8 cellular contexts compared by ENCODE assay signal in genomic region chr2:174606336-174606735, GRCh38. TPM values are rescaled to one million over a fixed set of nuclear protein-coding genes. Genes with fewer than 3 reads are reported as not detected.
A peak's percentile ranks its signal among the peaks of the same experiment; 100 is the strongest.
DNase-seq lines count a peak whose midpoint lies in the region; ATAC-seq and TF ChIP-seq lines count a peak whose summit lies in the region.

No MANE protein-coding gene starts in this region.

- TF ChIP-seq CTCF in fibroblast of lung (conservative IDR thresholded peaks at IDR 0.05 in 1 of 2, IDR thresholded peaks at IDR 0.05 in 1 of 2; ENCODE audit: low read depth in 1 of 2, low read length in 2 of 2) (no peak), thyroid gland (IDR thresholded peaks at IDR 0.05) (no peak), Calu3 (IDR thresholded peaks at IDR 0.05; ENCODE audit: unreplicated experiment) (no peak)

- ATAC-seq in GM21723 (IDR thresholded peaks at IDR 0.05; ENCODE audit: unreplicated experiment) = peak; percentile 32

- peaks cover 41% of the 10 kb centered on the region for H3K36me3 Mint-ChIP-seq in T-helper 1 cell treated with Interleukin-12 subunit alpha and Interleukin-12 subunit beta and Interleukin-4 antibody, amounts not matched to agents 30 μg/mL and 1 μg/mL, for 36 hours (ENCODE audit: low read depth)
- H3K36me3 Mint-ChIP-seq in Calu3 (ENCODE audit: insufficient read depth, unreplicated experiment) = no peaks in the 10 kb centered on the region

- no peak overlapping the region for H3K4me2 ChIP-seq in fibroblast of lung (ENCODE audit: extremely low read depth, insufficient read depth, low read length)

- H3K9me3 ChIP-seq in fibroblast of lung (ENCODE audit: control insufficient read depth, insufficient read depth, low read depth, low read length) (no peaks in the 10 kb centered on the region), thyroid gland (no peaks in the 10 kb centered on the region)

- no peak for TF ChIP-seq POLR2A in thyroid gland (IDR thresholded peaks at IDR 0.05)

- H3K4me3 ChIP-seq in fibroblast of lung (replicated peaks in 1 of 4; ENCODE audit: control extremely low read depth in 1 of 4, insufficient read depth in 1 of 4, low read depth in 3 of 4, low read length in 4 of 4) (no peak overlapping the region), thyroid gland (replicated peaks in 1 of 3) (no peak overlapping the region)

- H3K27ac ChIP-seq in fibroblast of lung (ENCODE audit: insufficient read depth, low read length) = no peak overlapping the region
- H3K27ac ChIP-seq in thyroid gland = peak overlapping the region; percentile 7 to 31 (median 17)

- H3K27me3 ChIP-seq in fibroblast of lung (ENCODE audit: control insufficient read depth, insufficient read depth, low read length) (no peaks in the 10 kb centered on the region), thyroid gland (no peaks in the 10 kb centered on the region)

- DNase-seq in A172 (ENCODE audit: low spot score) (peak; percentile 68), fibroblast of lung (ENCODE audit: low read depth in 2 of 2) (peak; percentile 83 to 84), thyroid gland (peak; percentile 33 to 36), globus pallidus (ENCODE audit: low spot score) (no peak), Calu3 (no peak), SIG-M5 (lab: John Stamatoyannopoulos, UW) (no peak)

- no peaks in the 10 kb centered on the region for H3K79me2 ChIP-seq in fibroblast of lung (ENCODE audit: control insufficient read depth, insufficient read depth, low read length)

- H3K27ac Mint-ChIP-seq in T-helper 1 cell treated with Interleukin-12 subunit alpha and Interleukin-12 subunit beta and Interleukin-4 antibody, amounts not matched to agents 30 μg/mL and 1 μg/mL, for 36 hours = peak overlapping the region; percentile 95
- no peak overlapping the region for H3K27ac Mint-ChIP-seq in Calu3 (ENCODE audit: unreplicated experiment)

- no peaks in the 10 kb centered on the region for H4K20me1 ChIP-seq in fibroblast of lung (ENCODE audit: control insufficient read depth, extremely low read depth, insufficient read depth, low read length)

- H2AFZ ChIP-seq in fibroblast of lung (ENCODE audit: low read length) = no peak overlapping the region

- H3K27me3 Mint-ChIP-seq in T-helper 1 cell treated with Interleukin-12 subunit alpha and Interleukin-12 subunit beta and Interleukin-4 antibody, amounts not matched to agents 30 μg/mL and 1 μg/mL, for 36 hours (ENCODE audit: low read depth) = no peaks in the 10 kb centered on the region
- peaks cover 14% of the 10 kb centered on the region for H3K27me3 Mint-ChIP-seq in Calu3 (ENCODE audit: unreplicated experiment)

- no TSS peak for BruUV-seq in Calu3 (replicated peaks; lab: Mats Ljungman, UMichigan)

- H3K4me1 Mint-ChIP-seq in T-helper 1 cell treated with Interleukin-12 subunit alpha and Interleukin-12 subunit beta and Interleukin-4 antibody, amounts not matched to agents 30 μg/mL and 1 μg/mL, for 36 hours (ENCODE audit: low read depth) = peaks cover 87% of the 10 kb centered on the region
- no peaks in the 10 kb centered on the region for H3K4me1 Mint-ChIP-seq in Calu3 (ENCODE audit: low read depth, unreplicated experiment)

- H3K4me1 ChIP-seq in fibroblast of lung (ENCODE audit: control insufficient read depth, extremely low read depth, insufficient read depth, low read length) (no peaks in the 10 kb centered on the region), thyroid gland (peaks cover 29 to 47% of the 10 kb centered on the region in 2 donors)

- H3K9ac ChIP-seq in fibroblast of lung (ENCODE audit: insufficient read depth, low read length) = no peak overlapping the region

- no peaks in the 10 kb centered on the region for H3K9me3 Mint-ChIP-seq in T-helper 1 cell treated with Interleukin-12 subunit alpha and Interleukin-12 subunit beta and Interleukin-4 antibody, amounts not matched to agents 30 μg/mL and 1 μg/mL, for 36 hours
- no peaks in the 10 kb centered on the region for H3K9me3 Mint-ChIP-seq in Calu3 (ENCODE audit: low read depth, unreplicated experiment)

- intact Hi-C loops in thyroid gland (cut with DNase I) (loop anchor here (10.0 kb wide), 1 partner anchor 78 kb away; no protein-coding TSS in a partner anchor), Calu3 (cut with micrococcal nuclease; ENCODE audit: unreplicated experiment) (no loop called here)

- CTCF ChIA-PET in Calu3 (lab: Charles Lee) = no interaction called here

- H3K36me3 ChIP-seq in fibroblast of lung (ENCODE audit: control insufficient read depth, insufficient read depth, low read length) (no peaks in the 10 kb centered on the region), thyroid gland (no peaks in the 10 kb centered on the region)

- H3K4me3 Mint-ChIP-seq in T-helper 1 cell treated with Interleukin-12 subunit alpha and Interleukin-12 subunit beta and Interleukin-4 antibody, amounts not matched to agents 30 μg/mL and 1 μg/mL, for 36 hours = peak overlapping the region; percentile 49
- no peak overlapping the region for H3K4me3 Mint-ChIP-seq in Calu3 (ENCODE audit: low read depth, unreplicated experiment)

- 29 to 30% methylated on average over 3 of the region's 3 CpGs for WGBS in thyroid gland, 2 donors

RNA-seq across cellular contexts. Expression of gene WIPF1, which starts 8.7 kb away (rescaled TPM):
- total RNA-seq in A172 (2014; rRNA removed; shearing (Covaris generic)) = 8.1 and 8.6 TPM in 2 replicates
- total RNA-seq in fibroblast of lung (5.6 and 10.7 TPM in 2 replicates), thyroid gland (10 to 100 TPM; 15.2 to 32.7 (median 21.3) TPM), Calu3 (2022) (0.73 and 0.87 TPM in 2 replicates)
- 22.6 and 23.6 TPM in 2 replicates for polyA plus RNA-seq in fibroblast of lung
- polyA plus RNA-seq in fibroblast of lung (2012) = 23.3 and 25.2 TPM in 2 replicates
- 15.7 and 22.5 TPM in 2 replicates for polyA minus RNA-seq in fibroblast of lung (ENCODE audit: low replicate concordance)

Comparison
In these comparisons a context has a peak if more than half of its experiments do, and no peak if none do; other contexts are left out.
1. DNase-seq: peak in A172 (single experiment), fibroblast of lung (2 of 2) and thyroid gland (2 of 2); none in globus pallidus (single experiment), Calu3 (single experiment) and SIG-M5 (single experiment).